Comparison of ENCODE assay signal across 6 cellular contexts in genomic region chr12:6936642-6937480, GRCh38. TPM values are rescaled to one million over a fixed set of nuclear protein-coding genes. Genes with fewer than 3 reads are reported as not detected.
DNase-seq lines count a peak whose midpoint lies in the region; ATAC-seq and TF ChIP-seq lines count a peak whose summit lies in the region.

No MANE protein-coding gene starts in this region.

- H3K27me3 ChIP-seq in right lobe of liver = no peaks in the 10 kb centered on the region

- H3K9me3 Mint-ChIP-seq in activated T-cell treated with anti-CD3 and anti-CD28 coated beads, Interleukin-2, amount 50 U/mL, for 72 hours = no peaks in the 10 kb centered on the region

- 31% methylated on average over 14 of the region's 36 CpGs for WGBS in right lobe of liver (ENCODE audit: insufficient coverage, low coverage, low lambda C conversion rate, missing lambda C conversion rate)

- peaks cover 71% of the 10 kb centered on the region for H3K4me1 Mint-ChIP-seq in activated T-cell treated with anti-CD3 and anti-CD28 coated beads, Interleukin-2, amount 50 U/mL, for 72 hours (ENCODE audit: low read depth)

- peak overlapping the region; percentile 100 for H3K27ac ChIP-seq in 22Rv1
- peak overlapping the region; percentile 84 to 95 (median 84) for H3K27ac ChIP-seq in right lobe of liver

- H3K27me3 Mint-ChIP-seq in activated T-cell treated with anti-CD3 and anti-CD28 coated beads, Interleukin-2, amount 50 U/mL, for 72 hours (ENCODE audit: low read depth) = no peaks in the 10 kb centered on the region

- H3K4me1 ChIP-seq in right lobe of liver = peaks cover 0 to 23% (median 0%) of the 10 kb centered on the region in 4 donors

- DNase-seq in activated T-cell treated with anti-CD3 and anti-CD28 coated beads, Interleukin-2, amount 50 U/mL, for 72 hours = peak; percentile 66 to 77
- DNase-seq in right lobe of liver = peak in 1 of 3 donors; percentile 64
- DNase-seq in NCI-H2196 treated with DMSO at 0.1 percent for 48 hours (lab: John Stamatoyannopoulos, UW; ENCODE audit: unreplicated experiment) = no peak

- ATAC-seq in HG03135 (IDR thresholded peaks at IDR 0.05; ENCODE audit: unreplicated experiment) (peak; percentile 3), right lobe of liver (peak in 3 of 4 donors; percentile 1), GM21825 (IDR thresholded peaks at IDR 0.05; ENCODE audit: unreplicated experiment) (no peak)
- ATAC-seq in activated T-cell treated with anti-CD3 and anti-CD28 coated beads, Interleukin-2, amount 50 U/mL, for 72 hours (replicated peaks in 1 of 2) = peak; percentile 45 to 50

- intact Hi-C loops in right lobe of liver (cut with DNase I) = no loop called here

- H3K9me3 ChIP-seq in right lobe of liver = no peaks in the 10 kb centered on the region

- no peak for TF ChIP-seq POLR2A in right lobe of liver (IDR thresholded peaks at IDR 0.05)

- peak overlapping the region; percentile 50 to 76 (median 73) for H3K4me3 ChIP-seq in right lobe of liver

- peak overlapping the region; percentile 94 for H3K27ac Mint-ChIP-seq in activated T-cell treated with anti-CD3 and anti-CD28 coated beads, Interleukin-2, amount 50 U/mL, for 72 hours

- peaks cover 0 to 15% (median 2%) of the 10 kb centered on the region in 4 donors for H3K36me3 ChIP-seq in right lobe of liver

- TF ChIP-seq CTCF in 22Rv1 (IDR thresholded peaks at IDR 0.05) (no peak), right lobe of liver (IDR thresholded peaks at IDR 0.05) (no peak)

- peak overlapping the region; percentile 83 to 96 for H3K4me3 Mint-ChIP-seq in activated T-cell treated with anti-CD3 and anti-CD28 coated beads, Interleukin-2, amount 50 U/mL, for 72 hours

- peaks cover 0 to 9% of the 10 kb centered on the region in 2 donors for H3K36me3 Mint-ChIP-seq in activated T-cell treated with anti-CD3 and anti-CD28 coated beads, Interleukin-2, amount 50 U/mL, for 72 hours (ENCODE audit: insufficient read depth in 2 of 2)

RNA-seq across cellular contexts. Expression of gene RNU7-1, which starts 6.8 kb away (rescaled TPM):
- not detected for total RNA-seq in activated T-cell treated with anti-CD3 and anti-CD28 coated beads, Interleukin-2, amount 50 U/mL, for 72 hours
- not detected for total RNA-seq in right lobe of liver

RNA-seq across cellular contexts. Expression of gene C12orf57, which starts 7.0 kb away (rescaled TPM):
- 100 to 1,000 TPM; 259 to 301 TPM for total RNA-seq in activated T-cell treated with anti-CD3 and anti-CD28 coated beads, Interleukin-2, amount 50 U/mL, for 72 hours
- 100 to 1,000 TPM in 2 of 6 experiments, 10 to 100 TPM in 4; 47.6 to 189 (median 70.5) TPM for total RNA-seq in right lobe of liver

RNA-seq across cellular contexts. Expression of gene ATN1, which starts 9.1 kb away (rescaled TPM):
- total RNA-seq in activated T-cell treated with anti-CD3 and anti-CD28 coated beads, Interleukin-2, amount 50 U/mL, for 72 hours = 10 to 100 TPM; 51.4 to 64.9 TPM
- total RNA-seq in right lobe of liver = 10 to 100 TPM in 5 of 6 experiments, 1 to 10 TPM in 1; 9.2 to 24.1 (median 16.8) TPM

RNA-seq across cellular contexts. Expression of gene PTPN6, which starts 14.3 kb away (rescaled TPM):
- 100 to 1,000 TPM; 238 to 313 TPM for total RNA-seq in activated T-cell treated with anti-CD3 and anti-CD28 coated beads, Interleukin-2, amount 50 U/mL, for 72 hours
- 10 to 100 TPM; 12.1 to 30.6 (median 19.4) TPM for total RNA-seq in right lobe of liver

RNA-seq across cellular contexts. Expression of gene ENO2, which starts 22.5 kb away (rescaled TPM):
- 100 to 1,000 TPM; 115 to 145 TPM for total RNA-seq in activated T-cell treated with anti-CD3 and anti-CD28 coated beads, Interleukin-2, amount 50 U/mL, for 72 hours
- total RNA-seq in right lobe of liver = 1 to 10 TPM; 1.1 to 9.3 (median 2.0) TPM
